Comparison of ENCODE assay signal across 16 cellular contexts in the genomic region with DNA sequence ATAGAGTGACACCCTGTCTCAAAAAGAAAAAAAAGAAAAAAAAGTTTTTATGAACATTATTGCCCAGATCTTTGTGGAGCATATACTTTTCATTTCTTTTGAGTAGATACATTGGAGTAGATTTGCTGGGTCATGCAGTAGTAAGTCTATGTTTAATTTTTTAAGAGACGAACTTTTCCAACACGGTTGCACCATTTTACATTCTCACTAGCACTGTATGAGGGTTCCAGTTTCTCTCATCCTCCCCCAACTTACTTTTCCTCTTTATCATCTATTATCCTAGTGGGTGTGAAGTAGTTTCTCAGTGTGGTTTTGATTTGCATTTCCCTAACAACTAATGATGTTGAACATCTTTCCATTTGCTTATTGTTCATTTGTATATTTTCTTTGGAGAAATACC. TPM values are rescaled to one million over a fixed set of nuclear protein-coding genes. Genes with fewer than 3 reads are reported as not detected.
DNase-seq lines count a peak whose midpoint lies in the region; ATAC-seq lines count a peak whose summit lies in the region.
"Had no signal": no experiment of that assay in that cellular context is flagged by ENCODE, and none has a peak within 500 bp of the region (broad histone marks: within the 10 kb centered on the region; RNA-seq: fewer than 3 reads in every experiment).

No MANE protein-coding gene starts in this region.

- no peak for DNase-seq in activated T-cell treated with anti-CD3 and anti-CD28 coated beads, Interleukin-2, amount 50 U/mL, for 24 hours
- no peak for DNase-seq in activated T-cell treated with anti-CD3 and anti-CD28 coated beads, Interleukin-2, amount 50 U/mL, for 1 hour
- DNase-seq in CD8-positive, alpha-beta memory T cell: no peak
- no peak for DNase-seq in activated T-helper 2 cell treated with anti-CD3 and anti-CD28 coated beads, Interferon-gamma antibody, Interleukin-2, Interleukin-4, amounts not matched to agents 10 μg/mL and 5 μg/mL and 100 μg/mL, durations not matched to agents 14 hours and 24 hours and 36 hours (ENCODE audit: low spot score)
- no peak for DNase-seq in naive thymus-derived CD4-positive, alpha-beta T cell
- no peak for DNase-seq in NCI-H1417 treated with DMSO at 0.1 percent for 48 hours (lab: John Stamatoyannopoulos, UW)
- no peak for DNase-seq in NK-92 treated with Interleukin-12 subunit alpha and Interleukin-12 subunit beta, amount 100 ng/mL, for 24 hours (lab: John Stamatoyannopoulos, UW)
- DNase-seq: DND-41, H9, NCI-H1436, NCI-H1930, NCI-H226, NCI-H524, PC-9 had no signal

- H3K4me1 Mint-ChIP-seq in activated T-cell treated with anti-CD3 and anti-CD28 coated beads, Interleukin-2, amount 50 U/mL, for 24 hours (ENCODE audit: low read depth): peaks cover 41% of the 10 kb centered on the region
- H3K4me1 Mint-ChIP-seq in CD8-positive, alpha-beta memory T cell: peaks cover 27 to 53% (median 31%) of the 10 kb centered on the region in 3 donors
- peaks cover 6% of the 10 kb centered on the region for H3K4me1 Mint-ChIP-seq in activated T-helper 2 cell treated with anti-CD3 and anti-CD28 coated beads, Interferon-gamma antibody, Interleukin-2, Interleukin-4, amounts not matched to agents 10 μg/mL and 5 μg/mL and 100 μg/mL, durations not matched to agents 14 hours and 24 hours and 36 hours (ENCODE audit: low read depth)
- H3K4me1 Mint-ChIP-seq in naive thymus-derived CD4-positive, alpha-beta T cell: peaks cover 10 to 46% (median 37%) of the 10 kb centered on the region in 7 donors
- H3K4me1 Mint-ChIP-seq: H9 had no signal

- no peak overlapping the region for H3K4me3 Mint-ChIP-seq in activated T-cell treated with anti-CD3 and anti-CD28 coated beads, Interleukin-2, amount 50 U/mL, for 24 hours
- no peak overlapping the region for H3K4me3 Mint-ChIP-seq in CD8-positive, alpha-beta memory T cell
- no peak overlapping the region for H3K4me3 Mint-ChIP-seq in activated T-helper 2 cell treated with anti-CD3 and anti-CD28 coated beads, Interferon-gamma antibody, Interleukin-2, Interleukin-4, amounts not matched to agents 10 μg/mL and 5 μg/mL and 100 μg/mL, durations not matched to agents 14 hours and 24 hours and 36 hours (ENCODE audit: low read depth)
- peak overlapping the region in 2 of 10 donors; percentile 14 to 20 for H3K4me3 Mint-ChIP-seq in naive thymus-derived CD4-positive, alpha-beta T cell
- H3K4me3 Mint-ChIP-seq: H9 had no signal

- no peaks in the 10 kb centered on the region for H3K9me3 Mint-ChIP-seq in activated T-cell treated with anti-CD3 and anti-CD28 coated beads, Interleukin-2, amount 50 U/mL, for 24 hours
- H3K9me3 Mint-ChIP-seq in CD8-positive, alpha-beta memory T cell: no peaks in the 10 kb centered on the region
- H3K9me3 Mint-ChIP-seq in activated T-helper 2 cell treated with anti-CD3 and anti-CD28 coated beads, Interferon-gamma antibody, Interleukin-2, Interleukin-4, amounts not matched to agents 10 μg/mL and 5 μg/mL and 100 μg/mL, durations not matched to agents 14 hours and 24 hours and 36 hours: no peaks in the 10 kb centered on the region
- no peaks in the 10 kb centered on the region for H3K9me3 Mint-ChIP-seq in naive thymus-derived CD4-positive, alpha-beta T cell
- H3K9me3 Mint-ChIP-seq: H9 had no signal

- H3K27me3 ChIP-seq in CD8-positive, alpha-beta memory T cell (ENCODE audit: insufficient read depth, low read length, poor library complexity, severe bottlenecking): no peaks in the 10 kb centered on the region
- no peaks in the 10 kb centered on the region for H3K27me3 ChIP-seq in naive thymus-derived CD4-positive, alpha-beta T cell (ENCODE audit: control insufficient read depth in 2 of 2, insufficient read depth in 2 of 2, low read length in 2 of 2)
- H3K27me3 ChIP-seq: BLaER1 treated with 17β-estradiol and CSF1 and Interleukin-3, amounts not matched to agents 10 nM and 100 nM had no signal

- no peak for ATAC-seq in naive thymus-derived CD4-positive, alpha-beta T cell

- peaks cover 56% of the 10 kb centered on the region for H3K36me3 Mint-ChIP-seq in activated T-cell treated with anti-CD3 and anti-CD28 coated beads, Interleukin-2, amount 50 U/mL, for 24 hours (ENCODE audit: low read depth)
- peaks cover 0 to 29% (median 3%) of the 10 kb centered on the region in 3 donors for H3K36me3 Mint-ChIP-seq in CD8-positive, alpha-beta memory T cell
- peaks cover 34% of the 10 kb centered on the region for H3K36me3 Mint-ChIP-seq in activated T-helper 2 cell treated with anti-CD3 and anti-CD28 coated beads, Interferon-gamma antibody, Interleukin-2, Interleukin-4, amounts not matched to agents 10 μg/mL and 5 μg/mL and 100 μg/mL, durations not matched to agents 14 hours and 24 hours and 36 hours (ENCODE audit: low read depth)
- peaks cover 0 to 7% (median 0%) of the 10 kb centered on the region in 5 donors for H3K36me3 Mint-ChIP-seq in naive thymus-derived CD4-positive, alpha-beta T cell

- POLR2A ChIA-PET in CD8-positive, alpha-beta memory T cell (lab: Charles Lee): interaction anchor here (0.6 kb wide), 1 partner anchor 34 kb away, joined by 4 read pairs; no protein-coding TSS in a partner anchor
- POLR2A ChIA-PET in naive thymus-derived CD4-positive, alpha-beta T cell (lab: Charles Lee): interaction anchor here (1.3 kb wide), 1 partner anchor 10 kb away, joined by 8 read pairs; a partner anchor contains a TSS

- no peaks in the 10 kb centered on the region for H3K36me3 ChIP-seq in CD8-positive, alpha-beta memory T cell (ENCODE audit: insufficient read depth, low read length)
- peaks cover 0 to 9% (median 0%) of the 10 kb centered on the region in 3 experiments for H3K36me3 ChIP-seq in naive thymus-derived CD4-positive, alpha-beta T cell (ENCODE audit: control insufficient read depth in 2 of 3, insufficient read depth in 3 of 3, low read length in 3 of 3)

- no peaks in the 10 kb centered on the region for H3K27me3 Mint-ChIP-seq in activated T-cell treated with anti-CD3 and anti-CD28 coated beads, Interleukin-2, amount 50 U/mL, for 24 hours
- H3K27me3 Mint-ChIP-seq in CD8-positive, alpha-beta memory T cell: no peaks in the 10 kb centered on the region
- H3K27me3 Mint-ChIP-seq in activated T-helper 2 cell treated with anti-CD3 and anti-CD28 coated beads, Interferon-gamma antibody, Interleukin-2, Interleukin-4, amounts not matched to agents 10 μg/mL and 5 μg/mL and 100 μg/mL, durations not matched to agents 14 hours and 24 hours and 36 hours (ENCODE audit: low read depth): no peaks in the 10 kb centered on the region
- H3K27me3 Mint-ChIP-seq in naive thymus-derived CD4-positive, alpha-beta T cell: no peaks in the 10 kb centered on the region

- peaks cover 12% of the 10 kb centered on the region for H3K4me1 ChIP-seq in CD8-positive, alpha-beta memory T cell (ENCODE audit: insufficient read depth, low read length)
- H3K4me1 ChIP-seq in naive thymus-derived CD4-positive, alpha-beta T cell (ENCODE audit: control insufficient read depth in 2 of 2, insufficient read depth in 2 of 2, low read length in 2 of 2): peaks cover 0 to 9% of the 10 kb centered on the region in 2 donors

- no peaks in the 10 kb centered on the region for H3K9me3 ChIP-seq in CD8-positive, alpha-beta memory T cell (ENCODE audit: low read length)
- no peaks in the 10 kb centered on the region for H3K9me3 ChIP-seq in naive thymus-derived CD4-positive, alpha-beta T cell (ENCODE audit: control insufficient read depth in 2 of 3, low read length in 3 of 3)

- CTCF ChIA-PET in CD8-positive, alpha-beta memory T cell (lab: Charles Lee): interaction anchor here (0.9 kb wide), 1 partner anchor 11 kb away, joined by 3 read pairs; no protein-coding TSS in a partner anchor
- CTCF ChIA-PET in naive thymus-derived CD4-positive, alpha-beta T cell (lab: Charles Lee): no interaction called here

- H3K27ac ChIP-seq in CD8-positive, alpha-beta memory T cell (ENCODE audit: low read depth, low read length): no peak overlapping the region
- no peak overlapping the region for H3K27ac ChIP-seq in naive thymus-derived CD4-positive, alpha-beta T cell (ENCODE audit: low read depth, low read length)
- H3K27ac ChIP-seq: BLaER1 treated with 17β-estradiol and CSF1 and Interleukin-3, amounts not matched to agents 10 nM and 100 nM; HL-60; PC-9 had no signal

- H3K27ac Mint-ChIP-seq in activated T-cell treated with anti-CD3 and anti-CD28 coated beads, Interleukin-2, amount 50 U/mL, for 24 hours: peak overlapping the region; percentile 84
- peak overlapping the region in 7 of 8 donors; percentile 4 to 72 (median 10) for H3K27ac Mint-ChIP-seq in CD8-positive, alpha-beta memory T cell
- peak overlapping the region; percentile 50 for H3K27ac Mint-ChIP-seq in activated T-helper 2 cell treated with anti-CD3 and anti-CD28 coated beads, Interferon-gamma antibody, Interleukin-2, Interleukin-4, amounts not matched to agents 10 μg/mL and 5 μg/mL and 100 μg/mL, durations not matched to agents 14 hours and 24 hours and 36 hours
- H3K27ac Mint-ChIP-seq in naive thymus-derived CD4-positive, alpha-beta T cell: peak overlapping the region in 5 of 9 donors; percentile 25 to 69 (median 32)

- intact Hi-C loops in activated T-helper 2 cell treated with anti-CD3 and anti-CD28 coated beads, Interferon-gamma antibody, Interleukin-2, Interleukin-4, amounts not matched to agents 10 μg/mL and 5 μg/mL and 100 μg/mL, durations not matched to agents 14 hours and 24 hours and 36 hours (cut with micrococcal nuclease): no loop called here
- intact Hi-C loops in naive thymus-derived CD4-positive, alpha-beta T cell (cut with micrococcal nuclease): no loop called here

- H3K4me3 ChIP-seq in CD8-positive, alpha-beta memory T cell (ENCODE audit: low read length): no peak overlapping the region
- no peak overlapping the region for H3K4me3 ChIP-seq in naive thymus-derived CD4-positive, alpha-beta T cell (ENCODE audit: low read length)
- H3K4me3 ChIP-seq: BLaER1 treated with 17β-estradiol and CSF1 and Interleukin-3, amounts not matched to agents 10 nM and 100 nM; PC-9 had no signal

RNA-seq across cellular contexts. Expression of a gene that starts 10.5 kb away (rescaled TPM):
- total RNA-seq in CD8-positive, alpha-beta memory T cell: 10 to 100 TPM; 44.5 to 52.3 TPM
- polyA plus RNA-seq in CD8-positive, alpha-beta memory T cell: 24.4 TPM
- total RNA-seq in activated T-helper 2 cell treated with anti-CD3 and anti-CD28 coated beads, Interferon-gamma antibody, Interleukin-2, Interleukin-4, amounts not matched to agents 10 μg/mL and 5 μg/mL and 100 μg/mL, durations not matched to agents 14 hours and 24 hours and 36 hours: 65.9 and 70.1 TPM in 2 replicates
- total RNA-seq in naive thymus-derived CD4-positive, alpha-beta T cell: 100 to 1,000 TPM in 1 of 5 experiments, 10 to 100 TPM in 4; 62.0 to 107 (median 71.5) TPM
- 10 to 100 TPM; 27.3 to 34.3 TPM for polyA plus RNA-seq in naive thymus-derived CD4-positive, alpha-beta T cell

RNA-seq across cellular contexts. Expression of a gene that starts 10.7 kb away (rescaled TPM):
- 10 to 100 TPM in 1 of 2 experiments, 1 to 10 TPM in 1; 9.5 to 11.9 TPM for total RNA-seq in CD8-positive, alpha-beta memory T cell
- 17.3 TPM for polyA plus RNA-seq in CD8-positive, alpha-beta memory T cell
- 8.2 and 9.3 TPM in 2 replicates for total RNA-seq in activated T-helper 2 cell treated with anti-CD3 and anti-CD28 coated beads, Interferon-gamma antibody, Interleukin-2, Interleukin-4, amounts not matched to agents 10 μg/mL and 5 μg/mL and 100 μg/mL, durations not matched to agents 14 hours and 24 hours and 36 hours
- total RNA-seq in naive thymus-derived CD4-positive, alpha-beta T cell: 10 to 100 TPM in 4 of 5 experiments, 1 to 10 TPM in 1; 8.2 to 42.1 (median 14.3) TPM
- polyA plus RNA-seq in naive thymus-derived CD4-positive, alpha-beta T cell: 10 to 100 TPM; 25.5 to 31.9 TPM

Comparison
In these comparisons a context has a peak if more than half of its experiments do, and no peak if none do; other contexts are left out.
1. H3K27ac Mint-ChIP-seq: peak in every context shown above with its lines; median percentile 84 in activated T-cell treated with anti-CD3 and anti-CD28 coated beads, Interleukin-2, amount 50 U/mL, for 24 hours; 50 in activated T-helper 2 cell treated with anti-CD3 and anti-CD28 coated beads, Interferon-gamma antibody, Interleukin-2, Interleukin-4, amounts not matched to agents 10 μg/mL and 5 μg/mL and 100 μg/mL, durations not matched to agents 14 hours and 24 hours and 36 hours; 32 in naive thymus-derived CD4-positive, alpha-beta T cell; 10 in CD8-positive, alpha-beta memory T cell.